Comparison of ENCODE assay signal across 15 cellular contexts in genomic region chr11:14269956-14270355, GRCh38.
DNase-seq lines count a peak whose midpoint lies in the region; ATAC-seq, FAIRE-seq and TF ChIP-seq lines count a peak whose summit lies in the region.
"Had no signal": no experiment of that assay in that cellular context is flagged by ENCODE, and none has a peak within 500 bp of the region (broad histone marks: within the 10 kb centered on the region; RNA-seq: fewer than 3 reads in every experiment).

No MANE protein-coding gene starts in this region.

- H3K36me3 ChIP-seq in pancreas: no peaks in the 10 kb centered on the region
- no peaks in the 10 kb centered on the region for H3K36me3 ChIP-seq in Karpas-422 (ENCODE audit: insufficient read depth, low read length)

- H3K9ac ChIP-seq in Karpas-422 (ENCODE audit: low read length): no peak overlapping the region

- no peaks in the 10 kb centered on the region for H3K9me2 ChIP-seq in Karpas-422 (replicated peaks; ENCODE audit: insufficient read depth, low read length)

- no peaks in the 10 kb centered on the region for H3K4me1 ChIP-seq in pancreas
- no peaks in the 10 kb centered on the region; the same call in 1 of the 2 replicates for H3K4me1 ChIP-seq in Karpas-422 (ENCODE audit: low read length)

- FAIRE-seq in pancreas (lab: Jason Lieb, UNC): no peak
- FAIRE-seq in urothelium cell line (lab: Jason Lieb, UNC): no peak
- FAIRE-seq: bronchial epithelial cell, G401.6 had no signal

- no peak overlapping the region for H3K27ac ChIP-seq in pancreas
- H3K27ac ChIP-seq in Karpas-422 (ENCODE audit: low read length): no peak overlapping the region
- H3K27ac ChIP-seq: lower lobe of right lung had no signal

- 87 to 89% methylated on average over 4 of the region's 4 CpGs for WGBS in pancreas, 2 donors

- TF ChIP-seq CTCF in pancreas (IDR thresholded peaks at IDR 0.05): no peak

- intact Hi-C loops in left colon (cut with DNase I, micrococcal nuclease): no loop called here
- intact Hi-C loops in pancreas (cut with DNase I): no loop called here

- no peak overlapping the region for H2AFZ ChIP-seq in Karpas-422 (ENCODE audit: low read length)

- no peaks in the 10 kb centered on the region for H3K27me3 ChIP-seq in pancreas
- H3K27me3 ChIP-seq in Karpas-422 (ENCODE audit: low read length): no peaks in the 10 kb centered on the region

- no peak overlapping the region for H3K4me2 ChIP-seq in Karpas-422 (ENCODE audit: low read depth, low read length, poor library complexity, severe bottlenecking)

- H3K9me3 ChIP-seq in pancreas (no peaks in the 10 kb centered on the region), Karpas-422 (ENCODE audit: low read length) (no peaks in the 10 kb centered on the region)
- H3K9me3 ChIP-seq: lower lobe of right lung had no signal

- H3K4me3 ChIP-seq in pancreas (no peak overlapping the region), Karpas-422 (ENCODE audit: low read length) (no peak overlapping the region)
- H3K4me3 ChIP-seq: lower lobe of right lung had no signal

- no peak for DNase-seq in left colon
- DNase-seq in pancreas: no peak
- DNase-seq in urothelium cell line (ENCODE audit: low spot score): no peak
- no peak for DNase-seq in NCI-H1092 (lab: John Stamatoyannopoulos, UW)
- DNase-seq in Karpas-422: no peak
- DNase-seq: activated naive CD8-positive, alpha-beta T cell treated with anti-CD3 and anti-CD28 coated beads for 36 hours; lower lobe of right lung; NCI-H1436; NCI-H510A treated with DMSO at 0.1 percent for 48 hours; OCI-M1 had no signal

- no peaks in the 10 kb centered on the region for H3K79me2 ChIP-seq in Karpas-422 (ENCODE audit: low read length)

- H4K20me1 ChIP-seq in Karpas-422 (ENCODE audit: insufficient read depth, low read depth, low read length): no peaks in the 10 kb centered on the region

- ATAC-seq in GM18511 (IDR thresholded peaks at IDR 0.05; ENCODE audit: unreplicated experiment): peak; percentile 29
- peak; percentile 47 for ATAC-seq in GM19351 (IDR thresholded peaks at IDR 0.05; ENCODE audit: unreplicated experiment)
- peak; percentile 44 for ATAC-seq in HG03139 (IDR thresholded peaks at IDR 0.05; ENCODE audit: unreplicated experiment)
- ATAC-seq in left colon: peak; percentile 20
- no peak for ATAC-seq in pancreas

Comparison
In these comparisons a context has a peak if more than half of its experiments do, and no peak if none do; other contexts are left out.
1. ATAC-seq: peak in GM18511 (single experiment), GM19351 (single experiment), HG03139 (single experiment) and left colon (single experiment); none in pancreas (0 of 4).